Comparison of ENCODE assay signal across 24 cellular contexts in genomic region chr11:1488575-1489180, GRCh38. TPM values are rescaled to one million over a fixed set of nuclear protein-coding genes. Genes with fewer than 3 reads are reported as not detected.
DNase-seq lines count a peak whose midpoint lies in the region; ATAC-seq and TF ChIP-seq lines count a peak whose summit lies in the region.
"Had no signal": no experiment of that assay in that cellular context is flagged by ENCODE, and none has a peak within 500 bp of the region (broad histone marks: within the 10 kb centered on the region; RNA-seq: fewer than 3 reads in every experiment).

No MANE protein-coding gene starts in this region.

- TF ChIP-seq POLR2A in thyroid gland (IDR thresholded peaks at IDR 0.05), result no peak

- H3K4me3 Mint-ChIP-seq in neural progenitor cell, result no peak overlapping the region
- no peak overlapping the region for H3K4me3 Mint-ChIP-seq in glutamatergic neuron (ENCODE audit: unreplicated experiment)
- H3K4me3 Mint-ChIP-seq in activated CD4-positive, alpha-beta T cell treated with anti-CD3 and anti-CD28 coated beads, Interleukin-2, amount 10 ng/mL, durations not matched to agents 24 days and 14 days, result no peak overlapping the region
- H3K4me3 Mint-ChIP-seq: activated CD4-positive, alpha-beta T cell treated with anti-CD3 and anti-CD28 coated beads, Interleukin-2, amount 10 ng/mL, durations not matched to agents 7 days and 5 days; H9 had no signal

- intact Hi-C loops in Right ventricle myocardium inferior (cut with DNase I), result no loop called here
- intact Hi-C loops in left ventricle myocardium inferior (cut with micrococcal nuclease), result no loop called here
- intact Hi-C loops in ascending aorta (cut with DNase I), result no loop called here
- intact Hi-C loops in thyroid gland (cut with DNase I), result no loop called here
- intact Hi-C loops in activated CD4-positive, alpha-beta T cell treated with anti-CD3 and anti-CD28 coated beads, Interleukin-2, amount 10 ng/mL, durations not matched to agents 24 days and 14 days (cut with micrococcal nuclease), result no loop called here

- peaks cover 81% of the 10 kb centered on the region for H3K4me1 ChIP-seq in left ventricle myocardium inferior
- peaks cover 22 to 47% of the 10 kb centered on the region in 2 donors for H3K4me1 ChIP-seq in ascending aorta
- no peaks in the 10 kb centered on the region for H3K4me1 ChIP-seq in neural progenitor cell
- peaks cover 65 to 92% of the 10 kb centered on the region in 2 donors for H3K4me1 ChIP-seq in thyroid gland

- H3K79me2 ChIP-seq in neural progenitor cell (ENCODE audit: low read depth), result peaks cover 13% of the 10 kb centered on the region

- DNase-seq in Right ventricle myocardium inferior (ENCODE audit: missing footprints) (peak; percentile 30), left ventricle myocardium inferior (no peak), ascending aorta (ENCODE audit: low spot score in 2 of 2) (no peak), neural progenitor cell (ENCODE audit: low spot score) (no peak), thyroid gland (peak in 1 of 2 donors; percentile 33), glutamatergic neuron (no peak)
- no peak for DNase-seq in activated CD4-positive, alpha-beta T cell treated with anti-CD3 and anti-CD28 coated beads, Interleukin-2, amount 10 ng/mL, durations not matched to agents 24 days and 14 days
- DNase-seq: ACHN; activated CD4-positive, alpha-beta T cell treated with anti-CD3 and anti-CD28 coated beads, Interleukin-2, amount 10 ng/mL, durations not matched to agents 7 days and 5 days; activated CD8-positive, alpha-beta memory T cell treated with anti-CD3 and anti-CD28 coated beads, Interleukin-2, amount 50 U/mL, for 48 hours; activated effector memory CD4-positive, alpha-beta T cell treated with Interleukin-2 at 50 U/mL for 16 hours; EL; esophagus squamous epithelium; H9; islet precursor cell; NCI-H1694 treated with DMSO at 0.1 percent for 48 hours; small intestine; T-helper 2 cell; testis had no signal

- H2AFZ ChIP-seq in neural progenitor cell (replicated peaks), result no peak overlapping the region

- H3K9me3 Mint-ChIP-seq in neural progenitor cell (peaks cover under 1% of the 10 kb centered on the region), glutamatergic neuron (ENCODE audit: unreplicated experiment) (peaks cover 4% of the 10 kb centered on the region)
- no peaks in the 10 kb centered on the region for H3K9me3 Mint-ChIP-seq in activated CD4-positive, alpha-beta T cell treated with anti-CD3 and anti-CD28 coated beads, Interleukin-2, amount 10 ng/mL, durations not matched to agents 24 days and 14 days
- H3K9me3 Mint-ChIP-seq: activated CD4-positive, alpha-beta T cell treated with anti-CD3 and anti-CD28 coated beads, Interleukin-2, amount 10 ng/mL, durations not matched to agents 7 days and 5 days had no signal

- ATAC-seq in Right ventricle myocardium inferior, result no peak
- no peak for ATAC-seq in HG03097 (IDR thresholded peaks at IDR 0.05; ENCODE audit: low FRiP score, unreplicated experiment)
- ATAC-seq: gastrocnemius medialis, psoas muscle had no signal

- H3K27me3 ChIP-seq in left ventricle myocardium inferior (ENCODE audit: low read depth), result no peaks in the 10 kb centered on the region
- no peaks in the 10 kb centered on the region for H3K27me3 ChIP-seq in ascending aorta
- no peaks in the 10 kb centered on the region for H3K27me3 ChIP-seq in neural progenitor cell
- H3K27me3 ChIP-seq in thyroid gland, result no peaks in the 10 kb centered on the region
- H3K27me3 ChIP-seq: adrenal gland, breast epithelium, esophagus squamous epithelium, gastrocnemius medialis, testis had no signal

- H3K27me3 Mint-ChIP-seq in neural progenitor cell (ENCODE audit: insufficient read depth, low read depth) (peaks cover 2% of the 10 kb centered on the region), glutamatergic neuron (ENCODE audit: unreplicated experiment) (peaks cover 4% of the 10 kb centered on the region)
- H3K27me3 Mint-ChIP-seq in activated CD4-positive, alpha-beta T cell treated with anti-CD3 and anti-CD28 coated beads, Interleukin-2, amount 10 ng/mL, durations not matched to agents 24 days and 14 days, result no peaks in the 10 kb centered on the region
- H3K27me3 Mint-ChIP-seq: activated CD4-positive, alpha-beta T cell treated with anti-CD3 and anti-CD28 coated beads, Interleukin-2, amount 10 ng/mL, durations not matched to agents 7 days and 5 days had no signal

- H3K9me3 ChIP-seq in left ventricle myocardium inferior (replicated peaks) (no peaks in the 10 kb centered on the region), ascending aorta (no peaks in the 10 kb centered on the region), neural progenitor cell (ENCODE audit: low read depth) (no peaks in the 10 kb centered on the region), thyroid gland (no peaks in the 10 kb centered on the region)
- H3K9me3 ChIP-seq: adrenal gland, breast epithelium, esophagus squamous epithelium, gastrocnemius medialis, psoas muscle, testis had no signal

- TF ChIP-seq CTCF in left ventricle myocardium inferior (IDR thresholded peaks at IDR 0.05; ENCODE audit: borderline replicate concordance), result no peak
- no peak for TF ChIP-seq CTCF in ascending aorta (IDR thresholded peaks at IDR 0.05)
- no peak for TF ChIP-seq CTCF in neural progenitor cell (IDR thresholded peaks at IDR 0.05)
- TF ChIP-seq CTCF in thyroid gland (IDR thresholded peaks at IDR 0.05), result no peak
- no peak for TF ChIP-seq CTCF in glutamatergic neuron (IDR thresholded peaks at IDR 0.05; ENCODE audit: partially characterized antibody, unreplicated experiment)

- H3K4me2 ChIP-seq in neural progenitor cell, result no peak overlapping the region

- H3K4me3 ChIP-seq in left ventricle myocardium inferior (no peak overlapping the region), ascending aorta (no peak overlapping the region), neural progenitor cell (no peak overlapping the region), thyroid gland (replicated peaks in 1 of 3) (no peak overlapping the region)
- H3K4me3 ChIP-seq: adrenal gland, gastrocnemius medialis, psoas muscle, testis had no signal

- H4K20me1 ChIP-seq in neural progenitor cell (ENCODE audit: low read depth), result peaks cover 34% of the 10 kb centered on the region

- no peaks in the 10 kb centered on the region for H3F3A ChIP-seq in neural progenitor cell (ENCODE audit: low read depth)

- H3K27ac ChIP-seq in left ventricle myocardium inferior (replicated peaks), result no peak overlapping the region
- H3K27ac ChIP-seq in ascending aorta, result peak overlapping the region; percentile 87 to 98
- no peak overlapping the region for H3K27ac ChIP-seq in neural progenitor cell
- peak overlapping the region in 2 of 3 donors; percentile 41 to 54 for H3K27ac ChIP-seq in thyroid gland
- H3K27ac ChIP-seq: adrenal gland, gastrocnemius medialis, psoas muscle had no signal

- H3K9ac ChIP-seq in neural progenitor cell, result no peak overlapping the region

- peak overlapping the region; percentile 33 for H3K27ac Mint-ChIP-seq in neural progenitor cell
- H3K27ac Mint-ChIP-seq in glutamatergic neuron (ENCODE audit: unreplicated experiment), result no peak overlapping the region
- H3K27ac Mint-ChIP-seq in activated CD4-positive, alpha-beta T cell treated with anti-CD3 and anti-CD28 coated beads, Interleukin-2, amount 10 ng/mL, durations not matched to agents 24 days and 14 days, result no peak overlapping the region
- H3K27ac Mint-ChIP-seq: activated CD4-positive, alpha-beta T cell treated with anti-CD3 and anti-CD28 coated beads, Interleukin-2, amount 10 ng/mL, durations not matched to agents 7 days and 5 days had no signal

- WGBS in thyroid gland, 2 donors, result 85 to 89% methylated on average over 20 of the region's 20 CpGs

- H3K36me3 Mint-ChIP-seq in neural progenitor cell, result no peaks in the 10 kb centered on the region
- no peaks in the 10 kb centered on the region for H3K36me3 Mint-ChIP-seq in glutamatergic neuron (ENCODE audit: unreplicated experiment)
- H3K36me3 Mint-ChIP-seq in activated CD4-positive, alpha-beta T cell treated with anti-CD3 and anti-CD28 coated beads, Interleukin-2, amount 10 ng/mL, durations not matched to agents 24 days and 14 days (ENCODE audit: low read depth), result no peaks in the 10 kb centered on the region

- peaks cover 5% of the 10 kb centered on the region for H3K4me1 Mint-ChIP-seq in neural progenitor cell
- peaks cover 18% of the 10 kb centered on the region for H3K4me1 Mint-ChIP-seq in glutamatergic neuron (ENCODE audit: low read depth, unreplicated experiment)
- peaks cover 2% of the 10 kb centered on the region for H3K4me1 Mint-ChIP-seq in activated CD4-positive, alpha-beta T cell treated with anti-CD3 and anti-CD28 coated beads, Interleukin-2, amount 10 ng/mL, durations not matched to agents 24 days and 14 days

- H3K36me3 ChIP-seq in left ventricle myocardium inferior (no peaks in the 10 kb centered on the region), ascending aorta (no peaks in the 10 kb centered on the region), neural progenitor cell (no peaks in the 10 kb centered on the region), thyroid gland (no peaks in the 10 kb centered on the region)
- H3K36me3 ChIP-seq: adrenal gland, breast epithelium, gastrocnemius medialis had no signal

RNA-seq across cellular contexts. Expression of gene MOB2, which starts 2.1 kb away (rescaled TPM):
- total RNA-seq in Right ventricle myocardium inferior (48.7 TPM), left ventricle myocardium inferior (49.5 TPM), ascending aorta (95.4 TPM), neural progenitor cell (ENCODE audit: low replicate concordance) (8.0 and 17.6 TPM in 2 replicates), thyroid gland (10 to 100 TPM; 25.6 to 45.8 (median 30.1) TPM), glutamatergic neuron (ENCODE audit: unreplicated experiment) (29.0 TPM)
- total RNA-seq in activated CD4-positive, alpha-beta T cell treated with anti-CD3 and anti-CD28 coated beads, Interleukin-2, amount 10 ng/mL, durations not matched to agents 24 days and 14 days, result 22.4 and 23.5 TPM in 2 replicates

Comparison
In these comparisons a context has a peak if more than half of its experiments do, and no peak if none do; other contexts are left out.
1. H3K27ac ChIP-seq: peak in ascending aorta (2 of 2) and thyroid gland (2 of 3); none in left ventricle myocardium inferior (single experiment) and neural progenitor cell (single experiment).